Comparison of ENCODE assay signal across 23 cellular contexts in genomic region chr22:44543362-44543761, GRCh38.
"Had no signal": no experiment of that assay in that cellular context is flagged by ENCODE, and none has a peak within 500 bp of the region (broad histone marks: within the 10 kb centered on the region; RNA-seq: fewer than 3 reads in every experiment).

No MANE protein-coding gene starts in this region.

- H3K27ac ChIP-seq: body of pancreas, cardiac muscle cell, epithelial cell of prostate, left ventricle myocardium inferior, right lobe of liver, stomach, transverse colon, uterus had no signal

- H3K4me1 ChIP-seq: body of pancreas, right lobe of liver, transverse colon, uterus had no signal

- H3K27ac Mint-ChIP-seq: activated B cell treated with CpG ODN at 0.5 μM for 24 hours; activated CD4-positive, alpha-beta memory T cell treated with anti-CD3 and anti-CD28 coated beads for 36 hours; activated naive CD4-positive, alpha-beta T cell treated with anti-CD3 and anti-CD28 coated beads, Interleukin-2, amount 50 U/mL, for 24 hours; activated T-helper 1 cell treated with anti-CD3 and anti-CD28 coated beads, Interleukin-12 subunit alpha, Interleukin-12 subunit beta, Interleukin-2, Interleukin-4 antibody, amounts not matched to agents 30 ng/mL and 10 ng/mL and 1 ng/mL, durations not matched to agents 14 hours and 24 hours and 36 hours; natural killer cell; stimulated activated memory B cell treated with anti-CD40 and anti-IgM and Interleukin-4, amounts not matched to agents 10 μg/mL and 1 μg/mL and 100 μg/mL, for 72 hours; T-helper 1 cell treated with Interleukin-12 subunit alpha and Interleukin-12 subunit beta and Interleukin-4 antibody, amounts not matched to agents 30 μg/mL and 1 μg/mL, for 36 hours had no signal

- H3K4me3 Mint-ChIP-seq: activated B cell treated with CpG ODN at 0.5 μM for 24 hours; activated CD4-positive, alpha-beta memory T cell treated with anti-CD3 and anti-CD28 coated beads for 36 hours; activated naive CD4-positive, alpha-beta T cell treated with anti-CD3 and anti-CD28 coated beads, Interleukin-2, amount 50 U/mL, for 24 hours; activated T-helper 1 cell treated with anti-CD3 and anti-CD28 coated beads, Interleukin-12 subunit alpha, Interleukin-12 subunit beta, Interleukin-2, Interleukin-4 antibody, amounts not matched to agents 30 ng/mL and 10 ng/mL and 1 ng/mL, durations not matched to agents 14 hours and 24 hours and 36 hours; natural killer cell; stimulated activated memory B cell treated with anti-CD40 and anti-IgM and Interleukin-4, amounts not matched to agents 10 μg/mL and 1 μg/mL and 100 μg/mL, for 72 hours; T-helper 1 cell treated with Interleukin-12 subunit alpha and Interleukin-12 subunit beta and Interleukin-4 antibody, amounts not matched to agents 30 μg/mL and 1 μg/mL, for 36 hours had no signal

- ATAC-seq: body of pancreas; natural killer cell; right lobe of liver; stimulated activated memory B cell treated with anti-CD40 and anti-IgM and Interleukin-4, amounts not matched to agents 10 μg/mL and 1 μg/mL and 100 μg/mL, for 72 hours had no signal

- H3K4me3 ChIP-seq: body of pancreas, cardiac muscle cell, left ventricle myocardium inferior, right lobe of liver, stomach, transverse colon, uterus had no signal

- H3K9me3 Mint-ChIP-seq: activated B cell treated with CpG ODN at 0.5 μM for 24 hours; activated CD4-positive, alpha-beta memory T cell treated with anti-CD3 and anti-CD28 coated beads for 36 hours; activated naive CD4-positive, alpha-beta T cell treated with anti-CD3 and anti-CD28 coated beads, Interleukin-2, amount 50 U/mL, for 24 hours; activated T-helper 1 cell treated with anti-CD3 and anti-CD28 coated beads, Interleukin-12 subunit alpha, Interleukin-12 subunit beta, Interleukin-2, Interleukin-4 antibody, amounts not matched to agents 30 ng/mL and 10 ng/mL and 1 ng/mL, durations not matched to agents 14 hours and 24 hours and 36 hours; T-helper 1 cell treated with Interleukin-12 subunit alpha and Interleukin-12 subunit beta and Interleukin-4 antibody, amounts not matched to agents 30 μg/mL and 1 μg/mL, for 36 hours had no signal

- FAIRE-seq: small intestine had no signal

- H3K9me3 ChIP-seq: body of pancreas, left ventricle myocardium inferior, right lobe of liver, stomach, transverse colon, uterus had no signal

- DNase-seq: activated B cell treated with CpG ODN at 0.5 μM for 24 hours; activated CD4-positive, alpha-beta memory T cell treated with anti-CD3 and anti-CD28 coated beads for 36 hours; activated CD4-positive, alpha-beta T cell treated with anti-CD3 and anti-CD28 coated beads for 4 hours; activated gamma-delta T cell treated with Interleukin-2 at 50 U/mL for 16 hours; anterior cingulate cortex; body of pancreas; cortex of kidney; hippocampal formation; left ventricle myocardium inferior; midbrain; natural killer cell; small intestine; stimulated activated CD4-positive, alpha-beta T cell treated with anti-CD3 and anti-CD28 coated beads, Interleukin-2, amount 100 ng/mL, for 24 hours; stomach; transverse colon; uterus had no signal

- H3K36me3 Mint-ChIP-seq: activated CD4-positive, alpha-beta memory T cell treated with anti-CD3 and anti-CD28 coated beads for 36 hours; activated naive CD4-positive, alpha-beta T cell treated with anti-CD3 and anti-CD28 coated beads, Interleukin-2, amount 50 U/mL, for 24 hours; natural killer cell; stimulated activated memory B cell treated with anti-CD40 and anti-IgM and Interleukin-4, amounts not matched to agents 10 μg/mL and 1 μg/mL and 100 μg/mL, for 72 hours had no signal

- H3K36me3 ChIP-seq: cardiac muscle cell, left ventricle myocardium inferior, right lobe of liver, stomach, transverse colon, uterus had no signal

- H3K27me3 ChIP-seq: body of pancreas, cardiac muscle cell, right lobe of liver, uterus had no signal

- H3K4me1 Mint-ChIP-seq: activated naive CD4-positive, alpha-beta T cell treated with anti-CD3 and anti-CD28 coated beads, Interleukin-2, amount 50 U/mL, for 24 hours; natural killer cell had no signal
